10 cellular contexts compared by ENCODE assay signal in genomic region chr6:36683145-36683655, GRCh38. TPM values are rescaled to one million over a fixed set of nuclear protein-coding genes. Genes with fewer than 3 reads are reported as not detected.
DNase-seq lines count a peak whose midpoint lies in the region; ATAC-seq and TF ChIP-seq lines count a peak whose summit lies in the region.
"Had no signal": no experiment of that assay in that cellular context is flagged by ENCODE, and none has a peak within 500 bp of the region (broad histone marks: within the 10 kb centered on the region; RNA-seq: fewer than 3 reads in every experiment).

No MANE protein-coding gene starts in this region.

- DNase-seq in activated CD4-positive, alpha-beta T cell treated with anti-CD3 and anti-CD28 coated beads, Interleukin-2, amount 10 ng/mL, durations not matched to agents 7 days and 5 days: no peak
- no peak for DNase-seq in activated CD4-positive, alpha-beta T cell treated with anti-CD3 and anti-CD28 coated beads, Interleukin-2, amount 50 U/mL, for 1 hour
- DNase-seq in WERI-Rb-1 (no peak), fibroblast of peridontal ligament (ENCODE audit: extremely low read depth) (peak; percentile 15), thoracic aorta (ENCODE audit: low spot score) (no peak), Right ventricle myocardium superior (no peak), mucosa of descending colon (no peak)

- H3K27me3 Mint-ChIP-seq in activated CD4-positive, alpha-beta T cell treated with anti-CD3 and anti-CD28 coated beads, Interleukin-2, amount 10 ng/mL, durations not matched to agents 7 days and 5 days: peaks cover 7% of the 10 kb centered on the region

- peaks cover 29 to 46% of the 10 kb centered on the region in 2 donors for H3K4me1 ChIP-seq in thoracic aorta (ENCODE audit: control insufficient read depth in 1 of 2, low read depth in 2 of 2)
- peaks cover 32% of the 10 kb centered on the region for H3K4me1 ChIP-seq in mucosa of descending colon (ENCODE audit: low read depth)

- CTCF ChIA-PET in activated CD4-positive, alpha-beta T cell treated with anti-CD3 and anti-CD28 coated beads, Interleukin-2, amount 10 ng/mL, durations not matched to agents 7 days and 5 days (lab: Charles Lee): interaction anchor here (0.6 to 3.2 kb wide), 9 partner anchors 8 to 335 kb away, joined by 3 to 11 read pairs (median 3); partner anchors contain the start of gene RAB44

- no peak overlapping the region for H3K4me3 Mint-ChIP-seq in activated CD4-positive, alpha-beta T cell treated with anti-CD3 and anti-CD28 coated beads, Interleukin-2, amount 10 ng/mL, durations not matched to agents 7 days and 5 days

- H3K4me3 ChIP-seq in WERI-Rb-1 (ENCODE audit: low read depth, low read length): no peak overlapping the region
- peak overlapping the region; percentile 94 for H3K4me3 ChIP-seq in thoracic aorta
- H3K4me3 ChIP-seq in mucosa of descending colon: no peak overlapping the region
- H3K4me3 ChIP-seq: lung had no signal

- peaks cover 84% of the 10 kb centered on the region for H3K36me3 ChIP-seq in WERI-Rb-1
- H3K36me3 ChIP-seq in thoracic aorta: peaks cover 52% of the 10 kb centered on the region
- H3K36me3 ChIP-seq in mucosa of descending colon (ENCODE audit: low read depth): no peaks in the 10 kb centered on the region

- no peak for TF ChIP-seq CTCF in WERI-Rb-1 (IDR thresholded peaks at IDR 0.05; ENCODE audit: low read depth, low read length)
- TF ChIP-seq CTCF in thoracic aorta (IDR thresholded peaks at IDR 0.05): no peak
- TF ChIP-seq CTCF in mucosa of descending colon (IDR thresholded peaks at IDR 0.05): no peak

- H3K9me3 ChIP-seq in WERI-Rb-1 (ENCODE audit: severe bottlenecking) (no peaks in the 10 kb centered on the region), thoracic aorta (no peaks in the 10 kb centered on the region), mucosa of descending colon (no peaks in the 10 kb centered on the region)

- peaks cover 41% of the 10 kb centered on the region for H3K4me1 Mint-ChIP-seq in activated CD4-positive, alpha-beta T cell treated with anti-CD3 and anti-CD28 coated beads, Interleukin-2, amount 10 ng/mL, durations not matched to agents 7 days and 5 days

- peaks cover 50% of the 10 kb centered on the region for H3K36me3 Mint-ChIP-seq in activated CD4-positive, alpha-beta T cell treated with anti-CD3 and anti-CD28 coated beads, Interleukin-2, amount 10 ng/mL, durations not matched to agents 7 days and 5 days (ENCODE audit: low read depth)

- peak overlapping the region; percentile 76 for H3K27ac Mint-ChIP-seq in activated CD4-positive, alpha-beta T cell treated with anti-CD3 and anti-CD28 coated beads, Interleukin-2, amount 10 ng/mL, durations not matched to agents 7 days and 5 days

- POLR2A ChIA-PET in activated CD4-positive, alpha-beta T cell treated with anti-CD3 and anti-CD28 coated beads, Interleukin-2, amount 10 ng/mL, durations not matched to agents 7 days and 5 days (lab: Charles Lee): no interaction called here

- H3K27me3 ChIP-seq in WERI-Rb-1 (ENCODE audit: insufficient read depth, low read depth, severe bottlenecking) (no peaks in the 10 kb centered on the region), thoracic aorta (replicated peaks; ENCODE audit: insufficient read depth) (no peaks in the 10 kb centered on the region)

- no peak for ATAC-seq in thoracic aorta (ENCODE audit: insufficient number of reproducible peaks, low FRiP score, low read depth)
- ATAC-seq in Right ventricle myocardium superior (ENCODE audit: poor library complexity): no peak
- ATAC-seq in HG03280 (IDR thresholded peaks at IDR 0.05; ENCODE audit: unreplicated experiment): no peak
- ATAC-seq in mucosa of descending colon: no peak

- H3K27ac ChIP-seq in WERI-Rb-1 (peak overlapping the region; percentile 43), thoracic aorta (peak overlapping the region in 1 of 2 donors; percentile 61)

- no peaks in the 10 kb centered on the region for H3K9me3 Mint-ChIP-seq in activated CD4-positive, alpha-beta T cell treated with anti-CD3 and anti-CD28 coated beads, Interleukin-2, amount 10 ng/mL, durations not matched to agents 7 days and 5 days

- intact Hi-C loops in Right ventricle myocardium superior (cut with DNase I) (no loop called here), mucosa of descending colon (cut with DNase I, micrococcal nuclease) (no loop called here)

RNA-seq across cellular contexts. Expression of gene CDKN1A, which starts 4.7 kb away (rescaled TPM):
- total RNA-seq in activated CD4-positive, alpha-beta T cell treated with anti-CD3 and anti-CD28 coated beads, Interleukin-2, amount 10 ng/mL, durations not matched to agents 7 days and 5 days: 10 to 100 TPM; 36.7 to 39.5 TPM
- total RNA-seq in thoracic aorta: 100 to 1,000 TPM; 311 to 457 TPM
- total RNA-seq in Right ventricle myocardium superior: 54.5 TPM
- 100 to 1,000 TPM; 181 to 381 (median 255) TPM for total RNA-seq in mucosa of descending colon

RNA-seq across cellular contexts. Expression of gene RAB44, which starts 14.4 kb away (rescaled TPM):
- total RNA-seq in activated CD4-positive, alpha-beta T cell treated with anti-CD3 and anti-CD28 coated beads, Interleukin-2, amount 10 ng/mL, durations not matched to agents 7 days and 5 days: under 1 TPM; 0.08 to 0.15 TPM
- under 1 TPM in 1 of 2 donors, not detected in 1; 0.27 TPM for total RNA-seq in thoracic aorta
- not detected for total RNA-seq in Right ventricle myocardium superior
- total RNA-seq in mucosa of descending colon: under 1 TPM; 0.32 to 0.53 (median 0.32) TPM
- total RNA-seq: epithelial cell of proximal tubule had no signal
